ENCODE assay signal across 9 cellular contexts in genomic region chr14:50859296-50859624, GRCh38. TPM values are rescaled to one million over a fixed set of nuclear protein-coding genes. Genes with fewer than 3 reads are reported as not detected.
DNase-seq lines count a peak whose midpoint lies in the region; ATAC-seq and TF ChIP-seq lines count a peak whose summit lies in the region.
"Had no signal": no experiment of that assay in that cellular context is flagged by ENCODE, and none has a peak within 500 bp of the region (broad histone marks: within the 10 kb centered on the region; RNA-seq: fewer than 3 reads in every experiment).

No MANE protein-coding gene starts in this region.

- H3K4me1 Mint-ChIP-seq in T-cell, result peaks cover 5 to 15% (median 13%) of the 10 kb centered on the region in 3 donors

- no peaks in the 10 kb centered on the region for H3K9me3 Mint-ChIP-seq in T-cell

- no peaks in the 10 kb centered on the region for H4K20me1 ChIP-seq in SK-N-SH (ENCODE audit: insufficient read depth)

- H3K36me3 Mint-ChIP-seq in T-cell, result no peaks in the 10 kb centered on the region

- no peak for TF ChIP-seq POLR2A in gastroesophageal sphincter (IDR thresholded peaks at IDR 0.05)

- peak overlapping the region; percentile 87 to 93 (median 93) for H3K4me3 Mint-ChIP-seq in T-cell

- TF ChIP-seq CTCF in SK-N-SH (IDR thresholded peaks at IDR 0.05) (no peak), gastroesophageal sphincter (IDR thresholded peaks at IDR 0.05) (no peak)

- H3K4me2 ChIP-seq in SK-N-SH, result no peak overlapping the region

- no peak overlapping the region for H3K9ac ChIP-seq in SK-N-SH

- peak overlapping the region; percentile 56; the same call in 1 of the 2 replicates for H2AFZ ChIP-seq in SK-N-SH (ENCODE audit: low read depth)

- H3K27ac ChIP-seq in SK-N-SH (ENCODE audit: low read depth in 2 of 2, low read length in 1 of 2) (no peak overlapping the region), gastroesophageal sphincter (peak overlapping the region in 3 of 4 donors; percentile 71 to 73 (median 72)), temporal lobe (ENCODE audit: low read depth, low read length) (peak overlapping the region; percentile 32)

- H3K27me3 ChIP-seq in SK-N-SH (ENCODE audit: insufficient read depth), result no peaks in the 10 kb centered on the region
- no peaks in the 10 kb centered on the region for H3K27me3 ChIP-seq in gastroesophageal sphincter

- H3K4me3 ChIP-seq in SK-N-SH (ENCODE audit: low read depth in 2 of 2, low read length in 1 of 2) (no peak overlapping the region), gastroesophageal sphincter (peak overlapping the region; percentile 57 to 87)

- TF ChIP-seq EP300 in SK-N-SH (IDR thresholded peaks at IDR 0.05; ENCODE audit: borderline replicate concordance in 1 of 2, low read depth in 1 of 2, low read length in 1 of 2) (no peak), gastroesophageal sphincter (IDR thresholded peaks at IDR 0.05) (no peak)

- CTCF ChIA-PET in SK-N-SH (lab: Yijun Ruan, JAX) (interaction anchor here (0.9 to 4.1 kb wide), 11 partner anchors 8 to 259 kb away, joined by 4 to 23 read pairs (median 10); no protein-coding TSS in a partner anchor), T-cell (lab: Charles Lee) (interaction anchor here (0.5 to 4.3 kb wide), 25 partner anchors 8 to 999 kb away, joined by 3 to 132 read pairs (median 6); partner anchors contain the start of gene TRIM9 (in 1 of the 2))

- WGBS in SK-N-SH (ENCODE audit: low lambda C conversion rate), result 100% methylated on average over 1 of the region's 1 CpG
- 0% methylated on average over 1 of the region's 1 CpG; no CpG with 5 or more reads in 1 of the 2 donors for WGBS in gastroesophageal sphincter (ENCODE audit: low coverage in 1 of 2), 2 donors

- ATAC-seq in SK-N-SH treated with all-trans-retinoic acid at 6 μM for 48 hours, result no peak
- ATAC-seq in T-cell (replicated peaks in 1 of 4), result no peak
- ATAC-seq in gastroesophageal sphincter, result no peak
- no peak for ATAC-seq in GM19035 (IDR thresholded peaks at IDR 0.05; ENCODE audit: unreplicated experiment)
- no peak for ATAC-seq in GM21737 (IDR thresholded peaks at IDR 0.05; ENCODE audit: unreplicated experiment)
- ATAC-seq in GM19455 (IDR thresholded peaks at IDR 0.05; ENCODE audit: unreplicated experiment), result no peak

- H3K4me1 ChIP-seq in SK-N-SH (ENCODE audit: control insufficient read depth in 1 of 2, insufficient read depth in 2 of 2, low read depth in 1 of 2, low read length in 1 of 2), result peaks cover 4 to 5% of the 10 kb centered on the region in 2 experiments; a peak in 2 of 4 replicates
- peaks cover 0 to 13% (median 0%) of the 10 kb centered on the region in 3 donors for H3K4me1 ChIP-seq in gastroesophageal sphincter

- DNase-seq in SK-N-SH (no peak), T-cell (no peak)

- H3F3A ChIP-seq in SK-N-SH (replicated peaks; ENCODE audit: insufficient read depth), result no peaks in the 10 kb centered on the region

- H3K27ac Mint-ChIP-seq in T-cell, result peak overlapping the region; percentile 66 to 75

- TF ChIP-seq RAD21 in SK-N-SH (IDR thresholded peaks at IDR 0.05; ENCODE audit: low read length), result no peak

- POLR2A ChIA-PET in SK-N-SH (lab: Yijun Ruan, JAX) (no interaction called here), T-cell (lab: Charles Lee) (interaction anchor here (0.6 to 1.4 kb wide), 4 partner anchors 30 to 82 kb away, joined by 3 to 6 read pairs (median 4); no protein-coding TSS in a partner anchor)

- no peaks in the 10 kb centered on the region for H3K9me3 ChIP-seq in SK-N-SH
- no peaks in the 10 kb centered on the region for H3K9me3 ChIP-seq in gastroesophageal sphincter

- no peaks in the 10 kb centered on the region for H3K9me2 ChIP-seq in SK-N-SH

- H3K27me3 Mint-ChIP-seq in T-cell, result no peaks in the 10 kb centered on the region

- H3K36me3 ChIP-seq in SK-N-SH (replicated peaks in 1 of 2; ENCODE audit: control insufficient read depth in 1 of 2, insufficient read depth in 2 of 2, low read length in 1 of 2) (no peaks in the 10 kb centered on the region), gastroesophageal sphincter (no peaks in the 10 kb centered on the region)

- H3K79me2 ChIP-seq in SK-N-SH (ENCODE audit: insufficient read depth), result no peaks in the 10 kb centered on the region

TF ChIP-seq in SK-N-SH, 30 proteins besides CTCF, POLR2A, EP300 and RAD21:
- TF ChIP-seq ELF1 (IDR thresholded peaks at IDR 0.05), result no peak

TF ChIP-seq in SK-N-SH treated with all-trans-retinoic acid at 6 μM for 48 hours, 23 proteins besides CTCF, POLR2A, EP300 and RAD21:
- TF ChIP-seq CSRNP3 (CRISPR knock-in tag; IDR thresholded peaks at IDR 0.05), result no peak

RNA-seq across cellular contexts. Expression of gene ABHD12B, which starts 12.6 kb away (rescaled TPM):
- not detected in 2 replicates for polyA plus RNA-seq in SK-N-SH (2012; rRNA removed)
- polyA plus RNA-seq in SK-N-SH (2012; cell fraction: cytosol; rRNA removed), result not detected in 2 replicates
- polyA plus RNA-seq in SK-N-SH (2012; cell fraction: nucleus; rRNA removed), result not detected in 2 replicates
- total RNA-seq in T-cell (not detected), gastroesophageal sphincter (not detected), temporal lobe (not detected)
- polyA plus RNA-seq: BJ had no signal

RNA-seq across cellular contexts. Expression of gene NIN, which starts 28.3 kb away (rescaled TPM):
- 10.0 and 11.8 TPM in 2 replicates for polyA plus RNA-seq in SK-N-SH (2012; rRNA removed)
- 13.9 and 15.0 TPM in 2 replicates for polyA plus RNA-seq in SK-N-SH (2012; cell fraction: cytosol; rRNA removed)
- polyA plus RNA-seq in SK-N-SH (2012; cell fraction: nucleus; rRNA removed), result 7.3 and 12.6 TPM in 2 replicates
- 100 to 1,000 TPM in 3 of 5 donors, 10 to 100 TPM in 2; 92.8 to 141 (median 106) TPM for total RNA-seq in T-cell
- 10 to 100 TPM; 30.2 to 43.1 (median 38.6) TPM for total RNA-seq in gastroesophageal sphincter
- 43.3 TPM for total RNA-seq in temporal lobe

Comparison
In these comparisons a context has a peak if more than half of its experiments do, and no peak if none do; other contexts are left out.
1. H3K27ac ChIP-seq: peak in gastroesophageal sphincter (3 of 4) and temporal lobe (single experiment); none in SK-N-SH (0 of 2).
2. H3K4me3 ChIP-seq: peak in gastroesophageal sphincter (2 of 2); none in SK-N-SH (0 of 2).